Comparison of ENCODE assay signal across 8 cellular contexts in genomic region chr12:1533205-1533601, GRCh38.
A peak's percentile ranks its signal among the peaks of the same experiment; 100 is the strongest.
DNase-seq lines count a peak whose midpoint lies in the region; ATAC-seq, FAIRE-seq and TF ChIP-seq lines count a peak whose summit lies in the region.

No MANE protein-coding gene starts in this region.

- no peaks in the 10 kb centered on the region for H3K36me3 ChIP-seq in PC-3 (ENCODE audit: low read depth, low read length)
- H3K36me3 ChIP-seq in kidney (ENCODE audit: control insufficient read depth in 1 of 2, insufficient read depth in 2 of 2, low read length in 2 of 2) = no peaks in the 10 kb centered on the region

- peaks cover 13% of the 10 kb centered on the region for H3K27me3 ChIP-seq in PC-3 (ENCODE audit: low read length)

- H3K27me3 Mint-ChIP-seq in central memory CD8-positive, alpha-beta T cell = peaks cover 73% of the 10 kb centered on the region

- peaks cover 31% of the 10 kb centered on the region for H3K4me1 Mint-ChIP-seq in central memory CD8-positive, alpha-beta T cell

- intact Hi-C loops in PC-3 (cut with micrococcal nuclease) (no loop called here), kidney (cut with DNase I) (no loop called here)

- H3K9ac ChIP-seq in PC-3 (ENCODE audit: low read length) = no peak overlapping the region
- H3K9ac ChIP-seq in kidney (ENCODE audit: low read length in 2 of 2) = no peak overlapping the region

- no peak overlapping the region for H3K4me2 ChIP-seq in PC-3 (ENCODE audit: low read length)

- H4K20me1 ChIP-seq in PC-3 (ENCODE audit: low read length) = no peaks in the 10 kb centered on the region

- DNase-seq in NB4 (ENCODE audit: low read depth) (peak; percentile 82), PC-3 (no peak), NCI-H187 treated with DMSO at 0.1 percent for 48 hours (lab: John Stamatoyannopoulos, UW) (no peak), kidney (no peak)
- no peak for DNase-seq in central memory CD8-positive, alpha-beta T cell (ENCODE audit: low spot score in 2 of 2)
- DNase-seq in stimulated activated CD4-positive, alpha-beta T cell treated with anti-CD3 and anti-CD28 coated beads, Interleukin-1b, Interleukin-23, amount 100 ng/mL, for 48 hours = no peak

- H3K9me2 ChIP-seq in PC-3 (replicated peaks; ENCODE audit: low read length) = no peaks in the 10 kb centered on the region

- H3K4me3 Mint-ChIP-seq in central memory CD8-positive, alpha-beta T cell = peak overlapping the region; percentile 79

- peak overlapping the region; percentile 31 for H3K4me3 ChIP-seq in GM12875 (ENCODE audit: low read depth, low read length)
- peak overlapping the region; percentile 46 for H3K4me3 ChIP-seq in NB4 (ENCODE audit: low read depth, low read length)
- no peak overlapping the region for H3K4me3 ChIP-seq in PC-3 (ENCODE audit: low read length)
- no peak overlapping the region for H3K4me3 ChIP-seq in kidney (ENCODE audit: low read length in 2 of 2)

- POLR2A ChIA-PET in PC-3 (lab: Charles Lee; ENCODE audit: unreplicated experiment) = no interaction called here

- no peak for FAIRE-seq in kidney (lab: Jason Lieb, UNC)

- peak; percentile 38 for TF ChIP-seq CTCF in GM12875 (IDR thresholded peaks at IDR 0.05; ENCODE audit: borderline replicate concordance, insufficient read depth, low read depth, low read length)
- TF ChIP-seq CTCF in NB4 (IDR thresholded peaks at IDR 0.05; ENCODE audit: low read depth, low read length) = peak; percentile 3
- TF ChIP-seq CTCF in PC-3 (conservative IDR thresholded peaks at IDR 0.05; ENCODE audit: low read depth, low read length) = no peak
- no peak for TF ChIP-seq CTCF in kidney (IDR thresholded peaks at IDR 0.05; ENCODE audit: borderline replicate concordance, extremely low read depth, insufficient read depth)

- CTCF ChIA-PET in PC-3 (lab: Charles Lee) = no interaction called here

- H3K27ac ChIP-seq in PC-3 (ENCODE audit: low read length) (no peak overlapping the region), kidney (ENCODE audit: low read depth in 2 of 2, low read length in 2 of 2) (no peak overlapping the region)

- H2AFZ ChIP-seq in PC-3 (ENCODE audit: low read length) = no peak overlapping the region

- no TSS peak for BruUV-seq in PC-3 (replicated peaks; lab: Mats Ljungman, UMichigan)

- H3K36me3 Mint-ChIP-seq in central memory CD8-positive, alpha-beta T cell (ENCODE audit: insufficient read depth) = peaks cover 6% of the 10 kb centered on the region

- H3K4me1 ChIP-seq in PC-3 (ENCODE audit: insufficient read depth, low read length) (no peaks in the 10 kb centered on the region), kidney (ENCODE audit: control insufficient read depth in 1 of 2, insufficient read depth in 1 of 2, low read depth in 1 of 2, low read length in 2 of 2) (peaks cover 0 to 2% of the 10 kb centered on the region in 2 donors)

- H3K9me3 Mint-ChIP-seq in central memory CD8-positive, alpha-beta T cell = no peaks in the 10 kb centered on the region

- ATAC-seq in GM21529 (IDR thresholded peaks at IDR 0.05; ENCODE audit: unreplicated experiment) = peak; percentile 13
- ATAC-seq in central memory CD8-positive, alpha-beta T cell (replicated peaks; ENCODE audit: extremely low read depth, poor library complexity, severe bottlenecking) = peak; percentile 65
- no peak for ATAC-seq in PC-3

- H3K79me2 ChIP-seq in PC-3 (ENCODE audit: low read length) = no peaks in the 10 kb centered on the region

- H3F3A ChIP-seq in PC-3 (ENCODE audit: low read length, unreplicated experiment) = no peaks in the 10 kb centered on the region

- no peak for TF ChIP-seq POLR2A in NB4 (IDR thresholded peaks at IDR 0.05; ENCODE audit: extremely low read depth, insufficient read length)

- H3K9me3 ChIP-seq in PC-3 (ENCODE audit: low read length) (no peaks in the 10 kb centered on the region), kidney (ENCODE audit: control insufficient read depth in 1 of 2, low read length in 2 of 2) (no peaks in the 10 kb centered on the region)

- H3K27ac Mint-ChIP-seq in central memory CD8-positive, alpha-beta T cell (ENCODE audit: low read depth) = no peak overlapping the region

Comparison
In these comparisons a context has a peak if more than half of its experiments do, and no peak if none do; other contexts are left out.
1. H3K4me3 ChIP-seq: peak in GM12875 (single experiment) and NB4 (single experiment); none in PC-3 (single experiment) and kidney (0 of 2).
2. CTCF ChIP-seq: peak in GM12875 (single experiment) and NB4 (single experiment); none in PC-3 (single experiment) and kidney (single experiment).